ENCODE assay signal across 14 cellular contexts in the genomic region with DNA sequence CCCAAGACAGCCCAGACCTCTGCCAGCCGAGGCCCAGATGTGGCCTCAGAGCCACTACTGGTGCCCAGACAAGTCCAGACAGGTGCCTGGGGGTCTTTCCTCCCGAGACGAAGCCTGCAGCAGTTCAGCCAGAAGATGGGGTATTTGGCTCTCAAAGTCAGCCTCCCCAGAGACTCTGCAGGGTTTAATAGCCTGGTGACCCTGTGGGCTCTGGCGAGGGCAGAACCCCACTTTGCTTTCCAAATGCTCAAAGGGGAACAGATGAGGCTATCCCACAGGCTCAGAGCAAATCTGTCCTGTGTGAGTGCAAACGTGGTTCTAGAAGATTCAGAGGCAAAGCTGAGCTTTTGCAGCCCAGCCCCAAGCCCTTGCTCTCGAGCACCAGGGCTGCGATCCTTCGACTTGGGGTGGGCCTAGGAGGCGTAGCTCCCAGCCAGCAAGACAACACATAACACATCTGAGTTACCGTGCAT.
DNase-seq lines count a peak whose midpoint lies in the region; ATAC-seq and TF ChIP-seq lines count a peak whose summit lies in the region.
"Had no signal": no experiment of that assay in that cellular context is flagged by ENCODE, and none has a peak within 500 bp of the region (broad histone marks: within the 10 kb centered on the region; RNA-seq: fewer than 3 reads in every experiment).

No MANE protein-coding gene starts in this region.

- H3K36me3 ChIP-seq in DND-41 (ENCODE audit: insufficient read depth, low read length) (no peaks in the 10 kb centered on the region), OCI-LY3 (replicated peaks; ENCODE audit: low read depth, low read length) (no peaks in the 10 kb centered on the region), esophagus muscularis mucosa (no peaks in the 10 kb centered on the region), BE2C (no peaks in the 10 kb centered on the region)
- H3K36me3 ChIP-seq: Peyer's patch had no signal

- H3K4me3 ChIP-seq in DND-41 (ENCODE audit: low read depth in 1 of 2, low read length in 2 of 2) (no peak overlapping the region; a peak in 1 of 4 replicates), OCI-LY3 (ENCODE audit: low read length) (no peak overlapping the region), esophagus muscularis mucosa (peak overlapping the region in 3 of 4 donors; percentile 4 to 21 (median 13)), BE2C (ENCODE audit: low read depth, low read length) (no peak overlapping the region)
- H3K4me3 ChIP-seq: Peyer's patch had no signal

- H3K9ac ChIP-seq in DND-41 (ENCODE audit: low read depth, low read length) (peak overlapping the region; percentile 45; the same call in 1 of the 2 replicates), OCI-LY3 (ENCODE audit: low read length) (no peak overlapping the region)

- no peak overlapping the region for H3K4me3 Mint-ChIP-seq in activated T-cell treated with anti-CD3 and anti-CD28 coated beads, Interleukin-2, amount 50 U/mL, for 4 hours
- H3K4me3 Mint-ChIP-seq: activated B cell treated with CpG ODN at 0.5 μM for 24 hours had no signal

- H3K9me3 Mint-ChIP-seq in activated T-cell treated with anti-CD3 and anti-CD28 coated beads, Interleukin-2, amount 50 U/mL, for 4 hours = no peaks in the 10 kb centered on the region
- H3K9me3 Mint-ChIP-seq: activated B cell treated with CpG ODN at 0.5 μM for 24 hours, neural crest cell had no signal

- TF ChIP-seq POLR2A in esophagus muscularis mucosa (IDR thresholded peaks at IDR 0.05; ENCODE audit: low read depth) = no peak

- no peak for ATAC-seq in DND-41 (ENCODE audit: insufficient read depth, low read depth)
- ATAC-seq in sciatic nerve = peak; percentile 11
- no peak for ATAC-seq in activated T-cell treated with anti-CD3 and anti-CD28 coated beads, Interleukin-2, amount 50 U/mL, for 4 hours

- H3K27me3 ChIP-seq in DND-41 (ENCODE audit: insufficient read depth, low read length, poor library complexity) (peaks cover 17% of the 10 kb centered on the region), OCI-LY3 (ENCODE audit: low read depth, low read length) (peaks cover 11% of the 10 kb centered on the region), esophagus muscularis mucosa (no peaks in the 10 kb centered on the region), BE2C (no peaks in the 10 kb centered on the region)

- intact Hi-C loops in esophagus muscularis mucosa (cut with DNase I) = no loop called here
- intact Hi-C loops in sciatic nerve (cut with DNase I) = no loop called here

- H3K4me1 ChIP-seq in DND-41 (ENCODE audit: insufficient read depth, low read length) (peaks cover 67% of the 10 kb centered on the region), OCI-LY3 (ENCODE audit: low read length) (peaks cover 76% of the 10 kb centered on the region), esophagus muscularis mucosa (peaks cover 60 to 86% (median 78%) of the 10 kb centered on the region in 4 donors), BE2C (peaks cover 42% of the 10 kb centered on the region)

- H3K4me2 ChIP-seq in DND-41 (ENCODE audit: insufficient read depth, low read length) (peak overlapping the region; percentile 78; the same call in 1 of the 2 replicates), OCI-LY3 (ENCODE audit: low read length) (0 out of 2 replicates have a peak overlapping the region, but pooled peaks have one; percentile 3)

- H3K79me2 ChIP-seq in DND-41 (ENCODE audit: insufficient read depth, low read length) (peaks cover 3% of the 10 kb centered on the region; the same call in 1 of the 2 replicates), OCI-LY3 (ENCODE audit: low read length) (peaks cover 50% of the 10 kb centered on the region)

- H2AFZ ChIP-seq in DND-41 (ENCODE audit: low read depth, low read length) (no peak overlapping the region), OCI-LY3 (ENCODE audit: low read depth, low read length) (no peak overlapping the region)

- no peak for TF ChIP-seq EP300 in esophagus muscularis mucosa (IDR thresholded peaks at IDR 0.05)

- TF ChIP-seq CTCF in DND-41 (IDR thresholded peaks at IDR 0.05; ENCODE audit: borderline replicate concordance, extremely low read depth, low read length, poor library complexity, severe bottlenecking) (peak; percentile 9), OCI-LY3 (IDR thresholded peaks at IDR 0.05; ENCODE audit: low read depth, low read length) (peak; percentile 23), esophagus muscularis mucosa (IDR thresholded peaks at IDR 0.05) (no peak), BE2C (IDR thresholded peaks at IDR 0.05; ENCODE audit: low read depth, low read length) (no peak)

- H3K27ac ChIP-seq in DND-41 (ENCODE audit: low read length) = peak overlapping the region; percentile 80
- H3K27ac ChIP-seq in OCI-LY3 (ENCODE audit: low read length) = no peak overlapping the region
- H3K27ac ChIP-seq in esophagus muscularis mucosa (replicated peaks in 1 of 4) = peak overlapping the region; percentile 76 to 94 (median 92)

- 46% methylated on average over 10 of the region's 10 CpGs for WGBS in esophagus muscularis mucosa

- DNase-seq in DND-41 (no peak), esophagus muscularis mucosa (ENCODE audit: extremely low spot score) (no peak), sciatic nerve (ENCODE audit: low spot score) (no peak), KG1 (lab: John Stamatoyannopoulos, UW) (no peak), BE2C (no peak), globus pallidus (ENCODE audit: low spot score) (no peak)
- DNase-seq in activated T-cell treated with anti-CD3 and anti-CD28 coated beads, Interleukin-2, amount 50 U/mL, for 4 hours = no peak
- DNase-seq: activated B cell treated with CpG ODN at 0.5 μM for 24 hours; activated effector memory CD4-positive, alpha-beta T cell treated with anti-CD3 and anti-CD28 coated beads, Interleukin-2, amount 50 U/mL, for 16 hours; effector CD4-positive, alpha-beta T cell; NCI-H1930; Peyer's patch had no signal

- no peaks in the 10 kb centered on the region for H3K36me3 Mint-ChIP-seq in activated T-cell treated with anti-CD3 and anti-CD28 coated beads, Interleukin-2, amount 50 U/mL, for 4 hours (ENCODE audit: insufficient read depth)

- peaks cover 10% of the 10 kb centered on the region for H3K27me3 Mint-ChIP-seq in activated T-cell treated with anti-CD3 and anti-CD28 coated beads, Interleukin-2, amount 50 U/mL, for 4 hours (ENCODE audit: low read depth)

- no peaks in the 10 kb centered on the region for H3K9me3 ChIP-seq in DND-41 (ENCODE audit: insufficient read depth, low read length, severe bottlenecking)
- H3K9me3 ChIP-seq in OCI-LY3 (ENCODE audit: insufficient read depth, low read length) = no peaks in the 10 kb centered on the region
- H3K9me3 ChIP-seq in esophagus muscularis mucosa = no peaks in the 10 kb centered on the region
- H3K9me3 ChIP-seq in BE2C = no peaks in the 10 kb centered on the region
- H3K9me3 ChIP-seq: Peyer's patch had no signal

- H4K20me1 ChIP-seq in DND-41 (ENCODE audit: insufficient read depth, low read length) (0 out of 2 replicates have a peak, but pooled peaks cover 7% of the 10 kb centered on the region), OCI-LY3 (ENCODE audit: insufficient read depth, low read length) (peaks cover 11% of the 10 kb centered on the region; the same call in 1 of the 2 replicates)

- peaks cover 24% of the 10 kb centered on the region for H3K4me1 Mint-ChIP-seq in activated T-cell treated with anti-CD3 and anti-CD28 coated beads, Interleukin-2, amount 50 U/mL, for 4 hours (ENCODE audit: low read depth)

Comparison
In these comparisons a context has a peak if more than half of its experiments do, and no peak if none do; other contexts are left out.
1. H3K4me3 ChIP-seq: peak in esophagus muscularis mucosa (3 of 4); none in DND-41 (0 of 2), OCI-LY3 (single experiment) and BE2C (single experiment).
2. CTCF ChIP-seq: peak in DND-41 (single experiment) and OCI-LY3 (single experiment); none in esophagus muscularis mucosa (0 of 3) and BE2C (single experiment).